Comparison of ENCODE assay signal across 10 cellular contexts in genomic region chr16:20874088-20874581, GRCh38. TPM values are rescaled to one million over a fixed set of nuclear protein-coding genes. Genes with fewer than 3 reads are reported as not detected.
DNase-seq lines count a peak whose midpoint lies in the region; ATAC-seq and TF ChIP-seq lines count a peak whose summit lies in the region.
"Had no signal": no experiment of that assay in that cellular context is flagged by ENCODE, and none has a peak within 500 bp of the region (broad histone marks: within the 10 kb centered on the region; RNA-seq: fewer than 3 reads in every experiment).

No MANE protein-coding gene starts in this region.

- peaks cover 6% of the 10 kb centered on the region for H3K36me3 Mint-ChIP-seq in activated T-cell treated with anti-CD3 and anti-CD28 coated beads, Interleukin-2, amount 50 U/mL, for 4 hours (ENCODE audit: insufficient read depth)
- no peaks in the 10 kb centered on the region for H3K36me3 Mint-ChIP-seq in WTC11

- DNase-seq in activated T-cell treated with anti-CD3 and anti-CD28 coated beads, Interleukin-2, amount 50 U/mL, for 4 hours, result no peak
- no peak for DNase-seq in activated T-cell treated with anti-CD3 and anti-CD28 coated beads, Interleukin-2, amount 50 U/mL, for 48 hours
- DNase-seq in Peyer's patch, result no peak
- no peak for DNase-seq in effector memory CD4-positive, alpha-beta T cell
- DNase-seq in dermis blood vessel endothelial cell, result no peak
- no peak for DNase-seq in WTC11 (ENCODE audit: low spot score)
- no peak for DNase-seq in mesenteric fat pad (ENCODE audit: low spot score)
- DNase-seq: NCI-H2029, trophoblast cell had no signal

- H3K4me3 Mint-ChIP-seq in activated T-cell treated with anti-CD3 and anti-CD28 coated beads, Interleukin-2, amount 50 U/mL, for 4 hours, result peak overlapping the region; percentile 56
- H3K4me3 Mint-ChIP-seq in WTC11, result no peak overlapping the region

- ATAC-seq in activated T-cell treated with anti-CD3 and anti-CD28 coated beads, Interleukin-2, amount 50 U/mL, for 4 hours, result peak in 1 of 2 donors; percentile 25
- ATAC-seq in WTC11, result no peak

- no peak overlapping the region; the same call in 1 of the 2 replicates for H3K27ac Mint-ChIP-seq in WTC11

- no peak for TF ChIP-seq CTCF in Peyer's patch (IDR thresholded peaks at IDR 0.05)
- TF ChIP-seq CTCF in WTC11 (IDR thresholded peaks at IDR 0.05), result no peak

- POLR2A ChIA-PET in WTC11 (lab: Charles Lee), result no interaction called here

- CTCF ChIA-PET in WTC11 (lab: Charles Lee), result interaction anchor here (0.9 to 1.6 kb wide), 10 partner anchors 8 to 209 kb away, joined by 3 to 9 read pairs (median 3); no protein-coding TSS in a partner anchor

- H3K27me3 ChIP-seq in Peyer's patch, result no peaks in the 10 kb centered on the region
- no peaks in the 10 kb centered on the region for H3K27me3 ChIP-seq in effector memory CD4-positive, alpha-beta T cell (replicated peaks; ENCODE audit: control insufficient read depth, insufficient read depth, low read length, poor library complexity, severe bottlenecking)
- no peaks in the 10 kb centered on the region for H3K27me3 ChIP-seq in subcutaneous abdominal adipose tissue (ENCODE audit: control insufficient read depth in 5 of 5, insufficient read depth in 4 of 5, low read length in 5 of 5)

- H3K4me1 ChIP-seq in Peyer's patch (peaks cover 0 to 16% (median 3%) of the 10 kb centered on the region in 4 donors), subcutaneous abdominal adipose tissue (ENCODE audit: control insufficient read depth in 5 of 5, insufficient read depth in 5 of 5, low read length in 5 of 5) (peaks cover 6 to 87% (median 85%) of the 10 kb centered on the region in 5 donors)
- H3K4me1 ChIP-seq in effector memory CD4-positive, alpha-beta T cell (ENCODE audit: control insufficient read depth, insufficient read depth, low read length, poor library complexity, severe bottlenecking), result peaks cover 10% of the 10 kb centered on the region

- H3K27me3 Mint-ChIP-seq in activated T-cell treated with anti-CD3 and anti-CD28 coated beads, Interleukin-2, amount 50 U/mL, for 4 hours (ENCODE audit: low read depth), result no peaks in the 10 kb centered on the region
- H3K27me3 Mint-ChIP-seq in WTC11 (ENCODE audit: low read depth), result no peaks in the 10 kb centered on the region

- H3K9me3 ChIP-seq in Peyer's patch, result no peaks in the 10 kb centered on the region
- H3K9me3 ChIP-seq in effector memory CD4-positive, alpha-beta T cell (ENCODE audit: control insufficient read depth, low read length), result no peaks in the 10 kb centered on the region
- H3K9me3 ChIP-seq in subcutaneous abdominal adipose tissue (ENCODE audit: control insufficient read depth in 5 of 5, low read length in 5 of 5), result no peaks in the 10 kb centered on the region

- no peaks in the 10 kb centered on the region for H3K36me3 ChIP-seq in Peyer's patch
- no peaks in the 10 kb centered on the region for H3K36me3 ChIP-seq in effector memory CD4-positive, alpha-beta T cell (ENCODE audit: control insufficient read depth, insufficient read depth, low read length)
- peaks cover 0 to 7% (median 0%) of the 10 kb centered on the region in 5 donors for H3K36me3 ChIP-seq in subcutaneous abdominal adipose tissue (ENCODE audit: control insufficient read depth in 5 of 5, insufficient read depth in 5 of 5, low read length in 5 of 5)

- H3K4me3 ChIP-seq in Peyer's patch (peak overlapping the region in 1 of 4 donors; percentile 20), subcutaneous abdominal adipose tissue (ENCODE audit: low read depth in 1 of 5, low read length in 5 of 5) (no peak overlapping the region)
- H3K4me3 ChIP-seq in effector memory CD4-positive, alpha-beta T cell (ENCODE audit: insufficient read depth, low read depth, low read length, poor library complexity, severe bottlenecking), result peak overlapping the region; percentile 3

- H3K9ac ChIP-seq in subcutaneous abdominal adipose tissue (ENCODE audit: low read length in 5 of 5), result peak overlapping the region in 2 of 5 donors; percentile 6 to 67

- H3K4me1 Mint-ChIP-seq in activated T-cell treated with anti-CD3 and anti-CD28 coated beads, Interleukin-2, amount 50 U/mL, for 4 hours (ENCODE audit: low read depth), result peaks cover 46% of the 10 kb centered on the region
- H3K4me1 Mint-ChIP-seq in WTC11, result peaks cover 38% of the 10 kb centered on the region

- no peak for TF ChIP-seq POLR2A in Peyer's patch (IDR thresholded peaks at IDR 0.05)

- no peaks in the 10 kb centered on the region for H3K9me3 Mint-ChIP-seq in activated T-cell treated with anti-CD3 and anti-CD28 coated beads, Interleukin-2, amount 50 U/mL, for 4 hours
- H3K9me3 Mint-ChIP-seq in WTC11, result 0 out of 2 replicates have a peak, but pooled peaks cover 3% of the 10 kb centered on the region

- H3K27ac ChIP-seq in Peyer's patch (peak overlapping the region in 3 of 4 donors; percentile 29 to 61 (median 32)), subcutaneous abdominal adipose tissue (ENCODE audit: low read depth, low read length) (peak overlapping the region; percentile 64)
- peak overlapping the region; percentile 48 for H3K27ac ChIP-seq in effector memory CD4-positive, alpha-beta T cell (ENCODE audit: insufficient read depth, low read length, poor library complexity, severe bottlenecking)

TF ChIP-seq in WTC11, 78 proteins besides CTCF, POLR2A, EP300 and RAD21:
- TF ChIP-seq OVOL2 (CRISPR knock-in tag; IDR thresholded peaks at IDR 0.05; ENCODE audit: borderline replicate concordance), result no peak
- TF ChIP-seq, protein P1, sequence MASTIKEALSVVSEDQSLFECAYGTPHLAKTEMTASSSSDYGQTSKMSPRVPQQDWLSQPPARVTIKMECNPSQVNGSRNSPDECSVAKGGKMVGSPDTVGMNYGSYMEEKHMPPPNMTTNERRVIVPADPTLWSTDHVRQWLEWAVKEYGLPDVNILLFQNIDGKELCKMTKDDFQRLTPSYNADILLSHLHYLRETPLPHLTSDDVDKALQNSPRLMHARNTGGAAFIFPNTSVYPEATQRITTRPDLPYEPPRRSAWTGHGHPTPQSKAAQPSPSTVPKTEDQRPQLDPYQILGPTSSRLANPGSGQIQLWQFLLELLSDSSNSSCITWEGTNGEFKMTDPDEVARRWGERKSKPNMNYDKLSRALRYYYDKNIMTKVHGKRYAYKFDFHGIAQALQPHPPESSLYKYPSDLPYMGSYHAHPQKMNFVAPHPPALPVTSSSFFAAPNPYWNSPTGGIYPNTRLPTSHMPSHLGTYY (CRISPR knock-in tag; IDR thresholded peaks at IDR 0.05), result no peak
- no peak for TF ChIP-seq PRRX2 (CRISPR knock-in tag; IDR thresholded peaks at IDR 0.05)
- no peak for TF ChIP-seq RELA (CRISPR knock-in tag; IDR thresholded peaks at IDR 0.05; ENCODE audit: borderline replicate concordance)

RNA-seq across cellular contexts. Expression of gene DCUN1D3, which starts 26.0 kb away (rescaled TPM):
- total RNA-seq in activated T-cell treated with anti-CD3 and anti-CD28 coated beads, Interleukin-2, amount 50 U/mL, for 4 hours, result 1 to 10 TPM; 5.8 to 7.5 (median 7.3) TPM
- total RNA-seq in Peyer's patch, result 10 to 100 TPM in 1 of 4 donors, 1 to 10 TPM in 3; 6.5 to 12.2 (median 9.5) TPM
- total RNA-seq in dermis blood vessel endothelial cell, result 33.8 and 80.8 TPM in 2 replicates
- total RNA-seq in WTC11 (2021), result 12.8 to 14.7 TPM (median 14.4 TPM) in 3 replicates
- 187 TPM for total RNA-seq in mesenteric fat pad

RNA-seq across cellular contexts. Expression of gene LYRM1, which starts 26.4 kb away (rescaled TPM):
- 10 to 100 TPM; 16.0 to 18.2 (median 16.4) TPM for total RNA-seq in activated T-cell treated with anti-CD3 and anti-CD28 coated beads, Interleukin-2, amount 50 U/mL, for 4 hours
- 10 to 100 TPM in 2 of 4 donors, 1 to 10 TPM in 2; 8.8 to 53.6 (median 13.2) TPM for total RNA-seq in Peyer's patch
- total RNA-seq in dermis blood vessel endothelial cell, result 75.2 and 87.4 TPM in 2 replicates
- 11.4 to 15.0 TPM (median 12.3 TPM) in 3 replicates for total RNA-seq in WTC11 (2021)
- 42.0 TPM for total RNA-seq in mesenteric fat pad
